Comparison of ENCODE assay signal across 26 cellular contexts in the genomic region with DNA sequence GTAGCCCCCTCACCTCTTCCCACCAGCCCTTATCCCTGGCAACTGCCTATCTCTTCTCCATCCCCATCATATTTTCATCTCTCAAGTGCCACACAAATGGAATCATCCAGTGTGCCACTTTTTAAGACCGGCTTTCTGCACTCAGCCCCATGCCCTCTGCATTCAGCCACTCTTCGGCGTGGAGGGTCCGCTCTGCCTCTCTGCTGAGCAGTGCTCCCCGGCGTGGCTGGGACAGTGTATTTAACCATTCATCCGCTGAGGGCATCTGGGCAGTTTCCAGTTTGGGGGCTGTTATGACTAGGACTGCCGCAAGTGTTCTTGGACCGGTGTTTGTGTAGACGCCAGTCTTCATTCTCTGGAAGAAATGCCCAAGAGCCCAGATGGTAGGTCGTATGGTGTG.
"Had no signal": no experiment of that assay in that cellular context is flagged by ENCODE, and none has a peak within 500 bp of the region (broad histone marks: within the 10 kb centered on the region; RNA-seq: fewer than 3 reads in every experiment).

No MANE protein-coding gene starts in this region.

- H3K4me3 Mint-ChIP-seq: activated CD4-positive, alpha-beta memory T cell treated with anti-CD3 and anti-CD28 coated beads for 36 hours; activated CD4-positive, alpha-beta T cell treated with anti-CD3 and anti-CD28 coated beads, Interleukin-2, amount 10 ng/mL, durations not matched to agents 7 days and 5 days; activated naive CD4-positive, alpha-beta T cell treated with anti-CD3 and anti-CD28 coated beads, Interleukin-2, amount 10 ng/mL, durations not matched to agents 7 days and 5 days; activated T-cell treated with anti-CD3 and anti-CD28 coated beads, Interleukin-2, amount 50 U/mL, for 72 hours; T-cell had no signal

- ATAC-seq: activated T-cell treated with anti-CD3 and anti-CD28 coated beads, Interleukin-2, amount 50 U/mL, for 72 hours; Panc1; Right ventricle myocardium inferior; T-cell had no signal

- H3K4me1 Mint-ChIP-seq: activated naive CD4-positive, alpha-beta T cell treated with anti-CD3 and anti-CD28 coated beads, Interleukin-2, amount 10 ng/mL, durations not matched to agents 7 days and 5 days had no signal

- H3K27me3 Mint-ChIP-seq: activated CD4-positive, alpha-beta T cell treated with anti-CD3 and anti-CD28 coated beads, Interleukin-2, amount 10 ng/mL, durations not matched to agents 7 days and 5 days had no signal

- H3K4me3 ChIP-seq: SK-N-MC had no signal

- H3K9me3 Mint-ChIP-seq: activated CD4-positive, alpha-beta memory T cell treated with anti-CD3 and anti-CD28 coated beads for 36 hours; activated CD4-positive, alpha-beta T cell treated with anti-CD3 and anti-CD28 coated beads, Interleukin-2, amount 10 ng/mL, durations not matched to agents 7 days and 5 days; activated naive CD4-positive, alpha-beta T cell treated with anti-CD3 and anti-CD28 coated beads, Interleukin-2, amount 10 ng/mL, durations not matched to agents 7 days and 5 days; activated T-cell treated with anti-CD3 and anti-CD28 coated beads, Interleukin-2, amount 50 U/mL, for 72 hours; activated T-helper 2 cell treated with anti-CD3 and anti-CD28 coated beads, Interferon-gamma antibody, Interleukin-2, Interleukin-4, amounts not matched to agents 10 μg/mL and 5 μg/mL and 100 μg/mL, durations not matched to agents 14 hours and 24 hours and 36 hours; T-cell had no signal

- H3K36me3 Mint-ChIP-seq: activated CD4-positive, alpha-beta memory T cell treated with anti-CD3 and anti-CD28 coated beads for 36 hours; activated naive CD4-positive, alpha-beta T cell treated with anti-CD3 and anti-CD28 coated beads, Interleukin-2, amount 10 ng/mL, durations not matched to agents 7 days and 5 days had no signal

- H3K27ac ChIP-seq: SK-N-MC, VCaP had no signal

- H3K27ac Mint-ChIP-seq: activated CD4-positive, alpha-beta memory T cell treated with anti-CD3 and anti-CD28 coated beads for 36 hours; activated CD4-positive, alpha-beta T cell treated with anti-CD3 and anti-CD28 coated beads, Interleukin-2, amount 10 ng/mL, durations not matched to agents 7 days and 5 days; activated naive CD4-positive, alpha-beta T cell treated with anti-CD3 and anti-CD28 coated beads, Interleukin-2, amount 10 ng/mL, durations not matched to agents 7 days and 5 days; activated T-cell treated with anti-CD3 and anti-CD28 coated beads, Interleukin-2, amount 50 U/mL, for 72 hours; activated T-helper 2 cell treated with anti-CD3 and anti-CD28 coated beads, Interferon-gamma antibody, Interleukin-2, Interleukin-4, amounts not matched to agents 10 μg/mL and 5 μg/mL and 100 μg/mL, durations not matched to agents 14 hours and 24 hours and 36 hours; T-cell had no signal

- DNase-seq: activated CD4-positive, alpha-beta memory T cell treated with anti-CD3 and anti-CD28 coated beads for 36 hours; activated CD4-positive, alpha-beta T cell treated with anti-CD3 and anti-CD28 coated beads, Interleukin-2, amount 10 ng/mL, durations not matched to agents 7 days and 5 days; activated CD4-positive, CD25-positive, alpha-beta regulatory T cell; activated CD8-positive, alpha-beta memory T cell treated with anti-CD3 and anti-CD28 coated beads, Interleukin-2, amount 50 U/mL, for 4 hours; activated gamma-delta T cell treated with Interleukin-2 at 50 U/mL for 16 hours; activated naive CD4-positive, alpha-beta T cell treated with anti-CD3 and anti-CD28 coated beads, Interleukin-2, amount 10 ng/mL, durations not matched to agents 7 days and 5 days; activated T-cell treated with anti-CD3 and anti-CD28 coated beads, Interleukin-2, amount 50 U/mL, for 72 hours; KG1; NCI-H1092 treated with DMSO at 0.1 percent for 48 hours; NCI-H1436; NCI-H1694 treated with DMSO at 0.1 percent for 48 hours; NCI-H2029 treated with DMSO at 0.1 percent for 48 hours; NCI-H345; NCI-H510A; NCI-H526 treated with DMSO at 0.1 percent for 48 hours; NCI-H82; OCI-M1; RPMI8226; T-cell; T-helper 2 cell; T1000 had no signal
